Comparison of ENCODE assay signal across 9 cellular contexts in genomic region chr7:98286701-98287485, GRCh38. TPM values are rescaled to one million over a fixed set of nuclear protein-coding genes. Genes with fewer than 3 reads are reported as not detected.
DNase-seq lines count a peak whose midpoint lies in the region; ATAC-seq, FAIRE-seq and TF ChIP-seq lines count a peak whose summit lies in the region.
"Had no signal": no experiment of that assay in that cellular context is flagged by ENCODE, and none has a peak within 500 bp of the region (broad histone marks: within the 10 kb centered on the region; RNA-seq: fewer than 3 reads in every experiment).

No MANE protein-coding gene starts in this region.

- H3K27ac ChIP-seq in HEK293 (ENCODE audit: extremely low read depth, low read depth, low read length), result peak overlapping the region; percentile 17; the same call in 1 of the 2 replicates
- H3K27ac ChIP-seq in mammary epithelial cell (ENCODE audit: insufficient read depth, low read depth, low read length), result peak overlapping the region; percentile 23
- peak overlapping the region; percentile 0 to 92 for H3K27ac ChIP-seq in small intestine (ENCODE audit: low read depth in 1 of 2, low read length in 1 of 2)

- H3K9me3 ChIP-seq in HEK293 (ENCODE audit: control insufficient read depth, insufficient read depth, low read depth, low read length), result no peaks in the 10 kb centered on the region
- H3K9me3 ChIP-seq in mammary epithelial cell (replicated peaks; ENCODE audit: insufficient read depth, low read length), result no peaks in the 10 kb centered on the region
- no peaks in the 10 kb centered on the region for H3K9me3 ChIP-seq in small intestine (ENCODE audit: control insufficient read depth, low read depth)

- intact Hi-C loops in mammary epithelial cell (cut with micrococcal nuclease), result loop anchor here (1.0 to 10.0 kb wide), 3 partner anchors 67 to 182 kb away; partner anchors contain the start of genes BAIAP2L1 and LMTK2
- intact Hi-C loops in posterior vena cava (cut with DNase I), result no loop called here

- H4K20me1 ChIP-seq in mammary epithelial cell (ENCODE audit: insufficient read depth, low read length), result no peaks in the 10 kb centered on the region

- dilution Hi-C loops in mammary epithelial cell (cut with HindIII; ENCODE audit: low sequenced_read_pairs), result no loop called here

- CTCF ChIA-PET in HEK293 (lab: Yijun Ruan, JAX), result interaction anchor here (0.6 kb wide), 1 partner anchor 9 kb away, joined by 3 read pairs; no protein-coding TSS in a partner anchor
- CTCF ChIA-PET in mammary epithelial cell (lab: Charles Lee; ENCODE audit: low non-redundant PET), result interaction anchor here (0.9 kb wide), 1 partner anchor 114 kb away, joined by 4 read pairs; the partner anchor contains the start of gene BAIAP2L1

- H3K4me1 ChIP-seq in HEK293 (ENCODE audit: control insufficient read depth, insufficient read depth, low read length) (peaks cover 7% of the 10 kb centered on the region), mammary epithelial cell (ENCODE audit: insufficient read depth, low read length) (peaks cover 65% of the 10 kb centered on the region), small intestine (ENCODE audit: control insufficient read depth in 2 of 2, insufficient read depth in 1 of 2, low read depth in 1 of 2, low read length in 1 of 2) (peaks cover 11 to 12% of the 10 kb centered on the region in 2 donors)

- H3K27me3 ChIP-seq in mammary epithelial cell (ENCODE audit: insufficient read depth, low read length) (no peaks in the 10 kb centered on the region), small intestine (ENCODE audit: control insufficient read depth in 2 of 2, insufficient read depth in 2 of 2, low read length in 2 of 2) (no peaks in the 10 kb centered on the region)

- H2AFZ ChIP-seq in mammary epithelial cell (ENCODE audit: low read depth, low read length), result no peak overlapping the region

- POLR2A ChIA-PET in HEK293 (lab: Yijun Ruan, JAX), result no interaction called here

- BruUV-seq in mammary epithelial cell (replicated peaks; lab: Mats Ljungman, UMichigan), result no TSS peak

- peak overlapping the region; percentile 70 for H3K4me2 ChIP-seq in mammary epithelial cell (ENCODE audit: insufficient read depth, low read depth, low read length)

- H3K4me3 ChIP-seq in HEK293 (ENCODE audit: low read depth, low read length), result no peak overlapping the region
- H3K4me3 ChIP-seq in mammary epithelial cell (replicated peaks in 1 of 3; ENCODE audit: insufficient read depth in 1 of 3, low read depth in 2 of 3, low read length in 3 of 3), result no peak overlapping the region
- no peak overlapping the region for H3K4me3 ChIP-seq in small intestine (ENCODE audit: low read depth in 1 of 2, low read length in 2 of 2)

- no peak overlapping the region for H3K9ac ChIP-seq in mammary epithelial cell (ENCODE audit: insufficient read depth, low read length)

- peaks cover 0 to 56% of the 10 kb centered on the region in 2 experiments; a peak in 2 of 3 replicates for H3K36me3 ChIP-seq in HEK293 (ENCODE audit: control insufficient read depth in 2 of 2, insufficient read depth in 1 of 2, low read length in 2 of 2)
- peaks cover 10% of the 10 kb centered on the region for H3K36me3 ChIP-seq in mammary epithelial cell (ENCODE audit: insufficient read depth, low read length)
- peaks cover 6 to 11% of the 10 kb centered on the region in 2 donors for H3K36me3 ChIP-seq in small intestine (ENCODE audit: control insufficient read depth in 2 of 2, insufficient read depth in 2 of 2, low read length in 2 of 2)

- DNase-seq in mammary epithelial cell (no peak), left lobe of liver (ENCODE audit: low spot score) (no peak), small intestine (no peak), posterior vena cava (ENCODE audit: low spot score) (no peak), KBM-7 (no peak), NCI-H1436 treated with DMSO at 0.1 percent for 48 hours (lab: John Stamatoyannopoulos, UW) (no peak)

- H3K79me2 ChIP-seq in mammary epithelial cell (ENCODE audit: insufficient read depth, low read length), result peaks cover 93% of the 10 kb centered on the region

- 42% methylated on average over 9 of the region's 21 CpGs for WGBS in mammary epithelial cell (ENCODE audit: low coverage, missing lambda C conversion rate)
- WGBS in small intestine, 3 donors, result 43 to 68% (median 59%) methylated on average over 19 to 21 of the region's 21 CpGs

- no peak for TF ChIP-seq CTCF in HEK293 (tag by site-specific recombination; IDR thresholded peaks at IDR 0.05)
- TF ChIP-seq CTCF in mammary epithelial cell (conservative IDR thresholded peaks at IDR 0.05 in 1 of 2, IDR thresholded peaks at IDR 0.05 in 1 of 2; ENCODE audit: extremely low read depth in 1 of 2, insufficient read depth in 1 of 2, low read depth in 1 of 2, low read length in 2 of 2), result no peak

- in situ Hi-C loops in mammary epithelial cell (cut with MboI; ENCODE audit: low sequenced_read_pairs in 2 of 2) (loop anchor here (25.0 kb wide), 1 partner anchor 550 kb away; no protein-coding TSS in a partner anchor), KBM-7 (cut with MboI; ENCODE audit: low pct_unique_long_range_greater_than_20kb, low sequenced_read_pairs) (no loop called here)

- no peak for FAIRE-seq in small intestine (lab: Jason Lieb, UNC)
- FAIRE-seq: colon had no signal

- ATAC-seq in left lobe of liver (peak; percentile 1), HG03354 (IDR thresholded peaks at IDR 0.05; ENCODE audit: poor library complexity, severe bottlenecking, unreplicated experiment) (no peak)

TF ChIP-seq in HEK293, 187 proteins besides CTCF, POLR2A, EP300 and RAD21:
- no peak for TF ChIP-seq ZNF23 (tag by site-specific recombination; IDR thresholded peaks at IDR 0.05; ENCODE audit: borderline replicate concordance)
- TF ChIP-seq, protein P1, sequence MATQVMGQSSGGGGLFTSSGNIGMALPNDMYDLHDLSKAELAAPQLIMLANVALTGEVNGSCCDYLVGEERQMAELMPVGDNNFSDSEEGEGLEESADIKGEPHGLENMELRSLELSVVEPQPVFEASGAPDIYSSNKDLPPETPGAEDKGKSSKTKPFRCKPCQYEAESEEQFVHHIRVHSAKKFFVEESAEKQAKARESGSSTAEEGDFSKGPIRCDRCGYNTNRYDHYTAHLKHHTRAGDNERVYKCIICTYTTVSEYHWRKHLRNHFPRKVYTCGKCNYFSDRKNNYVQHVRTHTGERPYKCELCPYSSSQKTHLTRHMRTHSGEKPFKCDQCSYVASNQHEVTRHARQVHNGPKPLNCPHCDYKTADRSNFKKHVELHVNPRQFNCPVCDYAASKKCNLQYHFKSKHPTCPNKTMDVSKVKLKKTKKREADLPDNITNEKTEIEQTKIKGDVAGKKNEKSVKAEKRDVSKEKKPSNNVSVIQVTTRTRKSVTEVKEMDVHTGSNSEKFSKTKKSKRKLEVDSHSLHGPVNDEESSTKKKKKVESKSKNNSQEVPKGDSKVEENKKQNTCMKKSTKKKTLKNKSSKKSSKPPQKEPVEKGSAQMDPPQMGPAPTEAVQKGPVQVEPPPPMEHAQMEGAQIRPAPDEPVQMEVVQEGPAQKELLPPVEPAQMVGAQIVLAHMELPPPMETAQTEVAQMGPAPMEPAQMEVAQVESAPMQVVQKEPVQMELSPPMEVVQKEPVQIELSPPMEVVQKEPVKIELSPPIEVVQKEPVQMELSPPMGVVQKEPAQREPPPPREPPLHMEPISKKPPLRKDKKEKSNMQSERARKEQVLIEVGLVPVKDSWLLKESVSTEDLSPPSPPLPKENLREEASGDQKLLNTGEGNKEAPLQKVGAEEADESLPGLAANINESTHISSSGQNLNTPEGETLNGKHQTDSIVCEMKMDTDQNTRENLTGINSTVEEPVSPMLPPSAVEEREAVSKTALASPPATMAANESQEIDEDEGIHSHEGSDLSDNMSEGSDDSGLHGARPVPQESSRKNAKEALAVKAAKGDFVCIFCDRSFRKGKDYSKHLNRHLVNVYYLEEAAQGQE (tag by site-specific recombination; IDR thresholded peaks at IDR 0.05), result peak; percentile 75
- no peak for TF ChIP-seq ZNF133 (tag by site-specific recombination; IDR thresholded peaks at IDR 0.05)
- TF ChIP-seq ZBTB20 (tag by site-specific recombination; IDR thresholded peaks at IDR 0.05), result 0 out of 2 replicates have a peak, but pooled peaks have one; percentile 24
- peak; percentile 21; the same call in 1 of the 2 replicates for TF ChIP-seq ZNF600 (tag by site-specific recombination; IDR thresholded peaks at IDR 0.05)

RNA-seq across cellular contexts. Expression of gene BRI3, which starts 5.4 kb away (rescaled TPM):
- total RNA-seq in mammary epithelial cell (100 to 1,000 TPM in 1 of 2 donors, 10 to 100 TPM in 1; 24.5 to 158 TPM), left lobe of liver (137 TPM), posterior vena cava (100 to 1,000 TPM; 183 to 193 TPM)
- polyA plus RNA-seq in mammary epithelial cell (43.1 TPM), small intestine (100 to 1,000 TPM; 186 to 384 (median 323) TPM)
- 113 TPM for polyA minus RNA-seq in mammary epithelial cell

RNA-seq across cellular contexts. Expression of gene TECPR1, which starts 34.9 kb away (rescaled TPM):
- 10 to 100 TPM; 13.2 to 14.6 TPM for total RNA-seq in mammary epithelial cell
- 1.6 TPM for polyA plus RNA-seq in mammary epithelial cell
- 1.1 TPM for polyA minus RNA-seq in mammary epithelial cell
- 17.3 TPM for total RNA-seq in left lobe of liver
- 10 to 100 TPM in 2 of 3 donors, 1 to 10 TPM in 1; 9.2 to 20.6 (median 12.5) TPM for polyA plus RNA-seq in small intestine
- total RNA-seq in posterior vena cava, result 10 to 100 TPM; 29.7 to 36.7 TPM
